27 cellular contexts compared by ENCODE assay signal in the genomic region with DNA sequence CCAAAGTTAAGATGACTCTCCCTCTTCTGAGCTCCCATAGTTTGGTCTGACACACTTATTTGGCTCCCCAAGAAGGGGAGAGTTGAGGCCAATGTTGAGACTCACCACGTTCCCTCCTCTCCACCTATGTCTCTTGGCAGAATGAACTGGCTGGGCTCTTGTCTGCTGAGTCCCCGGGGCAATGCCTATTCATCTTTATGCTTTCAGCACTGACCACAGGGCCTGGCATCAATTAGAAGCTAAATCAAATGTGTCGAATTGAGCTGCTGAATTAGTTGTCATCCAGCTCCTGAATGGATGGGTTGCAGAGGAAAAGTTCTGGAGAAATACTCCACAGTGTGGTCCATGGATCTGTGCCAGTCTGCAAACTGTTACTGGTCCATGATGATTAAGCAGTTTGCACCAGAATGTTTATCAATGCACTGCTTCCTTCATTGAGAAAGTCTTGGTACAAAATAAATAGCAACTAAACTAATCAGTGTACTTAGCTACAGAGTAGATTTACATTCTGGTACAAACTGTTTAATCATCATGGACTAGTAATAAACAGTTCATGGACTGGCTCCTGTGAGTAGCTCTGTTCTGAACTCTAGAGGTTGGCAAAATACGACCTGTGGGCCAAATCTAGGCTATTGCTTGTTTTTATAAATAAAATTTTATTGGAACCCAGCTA. TPM values are rescaled to one million over a fixed set of nuclear protein-coding genes. Genes with fewer than 3 reads are reported as not detected.
DNase-seq lines count a peak whose midpoint lies in the region; ATAC-seq and TF ChIP-seq lines count a peak whose summit lies in the region.
"Had no signal": no experiment of that assay in that cellular context is flagged by ENCODE, and none has a peak within 500 bp of the region (broad histone marks: within the 10 kb centered on the region; RNA-seq: fewer than 3 reads in every experiment).

No MANE protein-coding gene starts in this region.

- H3K9me3 ChIP-seq in GM23248 (ENCODE audit: low read depth) = no peaks in the 10 kb centered on the region
- no peaks in the 10 kb centered on the region for H3K9me3 ChIP-seq in endodermal cell (ENCODE audit: control insufficient read depth, low read length)
- H3K9me3 ChIP-seq in BE2C = no peaks in the 10 kb centered on the region
- H3K9me3 ChIP-seq: colonic mucosa, mucosa of descending colon, right lobe of liver, SJCRH30 had no signal

- H4K20me1 ChIP-seq in GM23248 (ENCODE audit: insufficient read depth) = no peaks in the 10 kb centered on the region

- in situ Hi-C loops in GM23248 (cut with MboI) = no loop called here

- TF ChIP-seq CTCF in endodermal cell (conservative IDR thresholded peaks at IDR 0.05) (no peak), mesothelial cell of epicardium (IDR thresholded peaks at IDR 0.05; ENCODE audit: unreplicated experiment) (no peak), BE2C (IDR thresholded peaks at IDR 0.05; ENCODE audit: low read depth, low read length) (no peak)

- no peaks in the 10 kb centered on the region for H3F3A ChIP-seq in GM23248 (ENCODE audit: insufficient read depth)

- H3K36me3 Mint-ChIP-seq in endodermal cell (ENCODE audit: low read depth) (no peaks in the 10 kb centered on the region), mesothelial cell of epicardium (no peaks in the 10 kb centered on the region)
- H3K36me3 Mint-ChIP-seq: activated CD4-positive, alpha-beta memory T cell treated with anti-CD3 and anti-CD28 coated beads for 36 hours; CD4-positive, alpha-beta memory T cell; T-cell had no signal

- no peak overlapping the region for H3K4me2 ChIP-seq in GM23248 (ENCODE audit: unreplicated experiment)

- H3K9me3 Mint-ChIP-seq in endodermal cell (no peaks in the 10 kb centered on the region), mesothelial cell of epicardium (no peaks in the 10 kb centered on the region)
- H3K9me3 Mint-ChIP-seq: activated CD4-positive, alpha-beta memory T cell treated with anti-CD3 and anti-CD28 coated beads for 36 hours; activated naive CD8-positive, alpha-beta T cell treated with anti-CD3 and anti-CD28 coated beads, Interleukin-2, amount 50 U/mL, for 24 hours; nephron; T-cell had no signal

- no peaks in the 10 kb centered on the region for H3K27me3 Mint-ChIP-seq in endodermal cell (ENCODE audit: insufficient read depth)
- peaks cover 2% of the 10 kb centered on the region for H3K27me3 Mint-ChIP-seq in mesothelial cell of epicardium (ENCODE audit: low read depth)
- H3K27me3 Mint-ChIP-seq: activated CD4-positive, alpha-beta memory T cell treated with anti-CD3 and anti-CD28 coated beads for 36 hours; activated naive CD8-positive, alpha-beta T cell treated with anti-CD3 and anti-CD28 coated beads, Interleukin-2, amount 50 U/mL, for 24 hours; T-cell had no signal

- H3K4me3 ChIP-seq in GM23248 = no peak overlapping the region
- no peak overlapping the region for H3K4me3 ChIP-seq in endodermal cell (ENCODE audit: low read length)
- no peak overlapping the region for H3K4me3 ChIP-seq in BE2C (ENCODE audit: low read depth, low read length)
- H3K4me3 ChIP-seq: colonic mucosa, mucosa of descending colon, right lobe of liver, SJCRH30 had no signal

- H3K27me3 ChIP-seq in GM23248 (replicated peaks; ENCODE audit: insufficient read depth) (peaks cover 14% of the 10 kb centered on the region), endodermal cell (ENCODE audit: control insufficient read depth, insufficient read depth, low read length, poor library complexity, severe bottlenecking) (no peaks in the 10 kb centered on the region), BE2C (no peaks in the 10 kb centered on the region)
- H3K27me3 ChIP-seq: brain microvascular endothelial cell, colonic mucosa, right lobe of liver had no signal

- H3K36me3 ChIP-seq in GM23248 (ENCODE audit: low read depth) = no peaks in the 10 kb centered on the region
- H3K36me3 ChIP-seq in endodermal cell (ENCODE audit: control insufficient read depth, insufficient read depth, low read length) = no peaks in the 10 kb centered on the region
- no peaks in the 10 kb centered on the region for H3K36me3 ChIP-seq in BE2C
- H3K36me3 ChIP-seq: brain microvascular endothelial cell, colonic mucosa, right lobe of liver, SJCRH30 had no signal

- no peak overlapping the region for H2AFZ ChIP-seq in GM23248
- H2AFZ ChIP-seq: parathyroid adenoma had no signal

- H3K9ac ChIP-seq in GM23248 (no peak overlapping the region), endodermal cell (ENCODE audit: extremely low read depth, low read length, poor library complexity, severe bottlenecking) (no peak overlapping the region)
- H3K9ac ChIP-seq: parathyroid adenoma had no signal

- H3K9me2 ChIP-seq in GM23248 (ENCODE audit: insufficient read depth) = no peaks in the 10 kb centered on the region

- H3K4me3 Mint-ChIP-seq in endodermal cell (no peak overlapping the region), mesothelial cell of epicardium (no peak overlapping the region)
- H3K4me3 Mint-ChIP-seq: activated CD4-positive, alpha-beta memory T cell treated with anti-CD3 and anti-CD28 coated beads for 36 hours; activated naive CD8-positive, alpha-beta T cell treated with anti-CD3 and anti-CD28 coated beads, Interleukin-2, amount 50 U/mL, for 24 hours; nephron; T-cell had no signal

- 6 to 12% methylated on average over 4 of the region's 4 CpGs for WGBS in GM23248 (ENCODE audit: low coverage in 1 of 2, low lambda C conversion rate in 2 of 2, missing lambda C conversion rate in 2 of 2), 2 experiments
- WGBS in endodermal cell (ENCODE audit: insufficient coverage in 1 of 2, insufficient read length in 1 of 2), 2 experiments = 85 to 87% methylated on average over 3 to 4 of the region's 4 CpGs

- no peaks in the 10 kb centered on the region for H3K4me1 ChIP-seq in GM23248 (ENCODE audit: insufficient read depth)
- H3K4me1 ChIP-seq in endodermal cell (ENCODE audit: control insufficient read depth, insufficient read depth, low read length) = no peaks in the 10 kb centered on the region
- H3K4me1 ChIP-seq in BE2C = no peaks in the 10 kb centered on the region
- H3K4me1 ChIP-seq: colonic mucosa, parathyroid adenoma, right lobe of liver, SJCRH30 had no signal

- H3K4me1 Mint-ChIP-seq in endodermal cell (peaks cover 4% of the 10 kb centered on the region), mesothelial cell of epicardium (no peaks in the 10 kb centered on the region)
- H3K4me1 Mint-ChIP-seq: activated naive CD8-positive, alpha-beta T cell treated with anti-CD3 and anti-CD28 coated beads, Interleukin-2, amount 50 U/mL, for 24 hours; CD4-positive, alpha-beta memory T cell; nephron; T-cell had no signal

- H3K27ac ChIP-seq in GM23248 (no peak overlapping the region), endodermal cell (ENCODE audit: low read depth, low read length) (no peak overlapping the region)
- H3K27ac ChIP-seq: brain microvascular endothelial cell, colonic mucosa, parathyroid adenoma, right lobe of liver, SJCRH30 had no signal

- peak; percentile 36 for DNase-seq in GM23248
- peak; percentile 45 for DNase-seq in RPMI7951 (ENCODE audit: low read depth)
- peak; percentile 19 for DNase-seq in endodermal cell
- peak; percentile 37 for DNase-seq in renal cortical epithelial cell (ENCODE audit: low read depth)
- no peak for DNase-seq in mesothelial cell of epicardium (ENCODE audit: low spot score in 2 of 2, unreplicated experiment in 2 of 2)
- no peak for DNase-seq in BE2C
- DNase-seq: activated CD4-positive, alpha-beta memory T cell treated with anti-CD3 and anti-CD28 coated beads for 36 hours; activated effector memory CD4-positive, alpha-beta T cell treated with Interleukin-2 at 50 U/mL for 16 hours; activated naive CD8-positive, alpha-beta T cell treated with anti-CD3 and anti-CD28 coated beads, Interleukin-2, amount 50 U/mL, for 24 hours; brain microvascular endothelial cell; CD4-positive, alpha-beta memory T cell; colonic mucosa; effector memory CD4-positive, alpha-beta T cell; GDM1; islet precursor cell; NCI-H1105; NCI-H446 treated with DMSO at 0.1 percent for 48 hours; SJCRH30; stimulated activated naive CD8-positive, alpha-beta T cell treated with anti-CD3 and anti-CD28 coated beads, Interleukin-15, Interleukin-2, amounts not matched to agents 100 U/mL and 50 U/mL, for 24 hours; T-cell had no signal

- no peak for ATAC-seq in HG03108 (IDR thresholded peaks at IDR 0.05; ENCODE audit: unreplicated experiment)
- ATAC-seq: activated CD4-positive, CD25-positive, alpha-beta regulatory T cell treated with anti-CD3 and anti-CD28 coated beads, Interleukin-2, amount 50 U/mL, for 24 hours; activated naive CD8-positive, alpha-beta T cell treated with anti-CD3 and anti-CD28 coated beads, Interleukin-2, amount 50 U/mL, for 24 hours; mucosa of descending colon; stimulated activated naive CD8-positive, alpha-beta T cell treated with anti-CD3 and anti-CD28 coated beads, Interleukin-15, Interleukin-2, amounts not matched to agents 100 U/mL and 50 U/mL, for 24 hours; T-cell had no signal

- H3K27ac Mint-ChIP-seq in endodermal cell = no peak overlapping the region
- no peak overlapping the region for H3K27ac Mint-ChIP-seq in mesothelial cell of epicardium
- H3K27ac Mint-ChIP-seq: activated CD4-positive, alpha-beta memory T cell treated with anti-CD3 and anti-CD28 coated beads for 36 hours; activated naive CD8-positive, alpha-beta T cell treated with anti-CD3 and anti-CD28 coated beads, Interleukin-2, amount 50 U/mL, for 24 hours; nephron; T-cell had no signal

- no peaks in the 10 kb centered on the region for H3K79me2 ChIP-seq in GM23248 (ENCODE audit: insufficient read depth)
- H3K79me2 ChIP-seq: parathyroid adenoma had no signal

RNA-seq across cellular contexts. Expression of gene CNGB1, which starts 4.7 kb away (rescaled TPM):
- total RNA-seq in GM23248 (2014; rRNA removed; shearing (Covaris generic)) = not detected in 2 replicates
- not detected in 2 replicates for polyA plus RNA-seq in GM23248 (2016; fragmentation: Nextera tagmentation; extraction: Ambion mirVana)
- not detected in 2 replicates for total RNA-seq in RPMI7951 (2014; rRNA removed; shearing (Covaris generic))
- under 1 TPM; 0.29 to 0.60 TPM for total RNA-seq in endodermal cell
- 1.1 TPM for polyA plus RNA-seq in endodermal cell (2013, experiment 1 of 2)
- polyA plus RNA-seq in endodermal cell (2013, experiment 2 of 2) = 0.50 TPM
- 0.35 and 0.60 TPM in 2 replicates for total RNA-seq in renal cortical epithelial cell
- 0.07 to 0.27 TPM (median 0.14 TPM) in 3 replicates for total RNA-seq in mesothelial cell of epicardium
- 3.8 TPM for polyA plus RNA-seq in BE2C (2012; ENCODE audit: insufficient read depth, insufficient read length, low read depth)
- total RNA-seq: activated CD4-positive, alpha-beta memory T cell treated with anti-CD3 and anti-CD28 coated beads for 36 hours; CD4-positive, alpha-beta memory T cell; lower leg skin; right lobe of liver; SJCRH30; T-cell had no signal
- polyA plus RNA-seq: CD4-positive, alpha-beta memory T cell had no signal

RNA-seq across cellular contexts. Expression of gene ZNF319, which starts 34.2 kb away (rescaled TPM):
- total RNA-seq in GM23248 (2014; rRNA removed; shearing (Covaris generic)) = 0.63 and 8.2 TPM in 2 replicates
- polyA plus RNA-seq in GM23248 (2016; fragmentation: Nextera tagmentation; extraction: Ambion mirVana) = 4.6 and 4.9 TPM in 2 replicates
- total RNA-seq in RPMI7951 (2014; rRNA removed; shearing (Covaris generic)) = 1.1 and 1.3 TPM in 2 replicates
- 10 to 100 TPM in 1 of 2 donors, 1 to 10 TPM in 1; 9.8 to 10.8 TPM for total RNA-seq in endodermal cell
- polyA plus RNA-seq in endodermal cell (2013, experiment 1 of 2) = 11.5 TPM
- 8.2 TPM for polyA plus RNA-seq in endodermal cell (2013, experiment 2 of 2)
- total RNA-seq in renal cortical epithelial cell = 3.8 and 30.2 TPM in 2 replicates
- total RNA-seq in mesothelial cell of epicardium = 13.5 to 16.5 TPM (median 15.0 TPM) in 3 replicates
- polyA plus RNA-seq in BE2C (2012; ENCODE audit: insufficient read depth, insufficient read length, low read depth) = 7.1 TPM

RNA-seq across cellular contexts. Expression of gene USB1, which starts 34.9 kb away (rescaled TPM):
- 7.6 and 19.7 TPM in 2 replicates for total RNA-seq in GM23248 (2014; rRNA removed; shearing (Covaris generic))
- 48.4 and 48.6 TPM in 2 replicates for polyA plus RNA-seq in GM23248 (2016; fragmentation: Nextera tagmentation; extraction: Ambion mirVana)
- total RNA-seq in RPMI7951 (2014; rRNA removed; shearing (Covaris generic)) = 28.6 and 31.0 TPM in 2 replicates
- total RNA-seq in endodermal cell = 100 to 1,000 TPM; 139 to 163 TPM
- 62.2 TPM for polyA plus RNA-seq in endodermal cell (2013, experiment 1 of 2)
- 62.7 TPM for polyA plus RNA-seq in endodermal cell (2013, experiment 2 of 2)
- 79.5 and 261 TPM in 2 replicates for total RNA-seq in renal cortical epithelial cell
- total RNA-seq in mesothelial cell of epicardium = 34.5 to 38.3 TPM (median 36.3 TPM) in 3 replicates
- polyA plus RNA-seq in BE2C (2012; ENCODE audit: insufficient read depth, insufficient read length, low read depth) = 40.6 TPM

RNA-seq across cellular contexts. Expression of gene MMP15, which starts 59.3 kb away (rescaled TPM):
- 1.4 and 1.6 TPM in 2 replicates for total RNA-seq in GM23248 (2014; rRNA removed; shearing (Covaris generic))
- polyA plus RNA-seq in GM23248 (2016; fragmentation: Nextera tagmentation; extraction: Ambion mirVana) = 0.39 and 0.45 TPM in 2 replicates
- total RNA-seq in RPMI7951 (2014; rRNA removed; shearing (Covaris generic)) = 2.6 and 7.7 TPM in 2 replicates
- 100 to 1,000 TPM in 1 of 2 donors, 10 to 100 TPM in 1; 99.8 to 105 TPM for total RNA-seq in endodermal cell
- 34.0 TPM for polyA plus RNA-seq in endodermal cell (2013, experiment 1 of 2)
- 34.0 TPM for polyA plus RNA-seq in endodermal cell (2013, experiment 2 of 2)
- total RNA-seq in renal cortical epithelial cell = 68.6 and 72.1 TPM in 2 replicates
- 16.2 to 17.8 TPM (median 16.3 TPM) in 3 replicates for total RNA-seq in mesothelial cell of epicardium
- polyA plus RNA-seq in BE2C (2012; ENCODE audit: insufficient read depth, insufficient read length, low read depth) = 49.0 TPM

Comparison
In these comparisons a context has a peak if more than half of its experiments do, and no peak if none do; other contexts are left out.
1. DNase-seq: peak in GM23248 (single experiment), RPMI7951 (single experiment), endodermal cell (single experiment) and renal cortical epithelial cell (single experiment); none in mesothelial cell of epicardium (0 of 2) and BE2C (single experiment).